Comparison of ENCODE assay signal across 1 cellular context in the genomic region with DNA sequence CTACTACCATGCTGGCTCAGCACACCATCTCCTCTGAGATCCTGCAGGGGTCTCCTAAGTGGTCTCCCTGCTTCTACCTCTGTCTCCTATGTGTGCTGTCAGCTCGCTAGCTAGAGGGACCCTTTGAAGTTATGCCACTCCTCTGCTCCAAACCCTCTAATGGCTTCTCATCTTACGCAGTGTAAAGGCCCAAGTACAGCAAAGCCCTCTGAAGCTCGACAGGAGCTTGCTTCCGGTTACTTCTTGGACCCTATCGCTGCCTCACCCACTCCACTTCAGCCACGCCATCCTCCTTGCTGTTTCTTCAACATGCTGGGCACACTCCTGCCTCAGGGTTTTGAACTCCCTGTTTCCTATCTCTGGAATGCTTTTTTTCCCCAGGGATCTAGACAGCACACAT.
TF ChIP-seq lines count a peak whose summit lies in the region.

No MANE protein-coding gene starts in this region.

TF ChIP-seq in IMR-90, 13 proteins besides CTCF, POLR2A, EP300 and RAD21 (continued from another document):
- no peak for TF ChIP-seq FOS (IDR thresholded peaks at IDR 0.05; ENCODE audit: low read depth, low read length)
- no peak for TF ChIP-seq MAZ (IDR thresholded peaks at IDR 0.05; ENCODE audit: borderline replicate concordance, low read depth, low read length)
- TF ChIP-seq, protein P1, sequence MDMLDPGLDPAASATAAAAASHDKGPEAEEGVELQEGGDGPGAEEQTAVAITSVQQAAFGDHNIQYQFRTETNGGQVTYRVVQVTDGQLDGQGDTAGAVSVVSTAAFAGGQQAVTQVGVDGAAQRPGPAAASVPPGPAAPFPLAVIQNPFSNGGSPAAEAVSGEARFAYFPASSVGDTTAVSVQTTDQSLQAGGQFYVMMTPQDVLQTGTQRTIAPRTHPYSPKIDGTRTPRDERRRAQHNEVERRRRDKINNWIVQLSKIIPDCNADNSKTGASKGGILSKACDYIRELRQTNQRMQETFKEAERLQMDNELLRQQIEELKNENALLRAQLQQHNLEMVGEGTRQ (IDR thresholded peaks at IDR 0.05; ENCODE audit: low read depth, low read length) = no peak
- TF ChIP-seq MXI1 (IDR thresholded peaks at IDR 0.05; ENCODE audit: borderline replicate concordance, low read depth, low read length) = no peak
- no peak for TF ChIP-seq CEBPB (IDR thresholded peaks at IDR 0.05; ENCODE audit: low read depth, low read length)
- TF ChIP-seq CHD1 (IDR thresholded peaks at IDR 0.05; ENCODE audit: low read depth, low read length) = no peak
